1 cellular context compared by ENCODE assay signal in genomic region chr6:113858605-113859348, GRCh38.
A peak's percentile ranks its signal among the peaks of the same experiment; 100 is the strongest.
TF ChIP-seq lines count a peak whose summit lies in the region.

No MANE protein-coding gene starts in this region.

TF ChIP-seq in HEK293, 187 proteins besides CTCF, POLR2A, EP300 and RAD21 (continued from another document and continues in another):
- TF ChIP-seq ZXDB (tag by site-specific recombination; IDR thresholded peaks at IDR 0.05) (peak; percentile 99), ZNF654 (tag by site-specific recombination; IDR thresholded peaks at IDR 0.05; ENCODE audit: low read depth) (peak; percentile 58), GLIS2 (tag by site-specific recombination; IDR thresholded peaks at IDR 0.05) (no peak; the same call in 1 of the 2 replicates), ZNF362 (tag by site-specific recombination; IDR thresholded peaks at IDR 0.05) (no peak), ZNF37A (tag by site-specific recombination; IDR thresholded peaks at IDR 0.05) (0 out of 2 replicates have a peak, but pooled peaks have one; percentile 32), ZBTB17 (tag by site-specific recombination; IDR thresholded peaks at IDR 0.05) (peak; percentile 71), ZBTB8A (tag by site-specific recombination; IDR thresholded peaks at IDR 0.05) (peak; percentile 99), ZNF549 (tag by site-specific recombination; IDR thresholded peaks at IDR 0.05) (peak; percentile 55; the same call in 1 of the 2 replicates), ZNF548 (tag by site-specific recombination; IDR thresholded peaks at IDR 0.05) (no peak), ZFP3 (tag by site-specific recombination; IDR thresholded peaks at IDR 0.05; ENCODE audit: low read depth) (no peak), PRDM10 (tag by site-specific recombination; IDR thresholded peaks at IDR 0.05) (peak; percentile 99), HOXC10 (CRISPR knock-in tag; IDR thresholded peaks at IDR 0.05) (0 out of 2 replicates have a peak, but pooled peaks have one; percentile 60), ZSCAN4 (tag by site-specific recombination; IDR thresholded peaks at IDR 0.05) (no peak), GLIS1 (tag by site-specific recombination; IDR thresholded peaks at IDR 0.05) (peak; percentile 54; the same call in 1 of the 2 replicates), ZNF2 (tag by site-specific recombination; IDR thresholded peaks at IDR 0.05) (peak; percentile 39; the same call in 1 of the 2 replicates), SP7 (tag by site-specific recombination; IDR thresholded peaks at IDR 0.05) (peak; percentile 76; the same call in 1 of the 2 replicates), ZSCAN30 (tag by site-specific recombination; IDR thresholded peaks at IDR 0.05) (peak; percentile 93), ZNF449 (tag by site-specific recombination; IDR thresholded peaks at IDR 0.05) (peak; percentile 99), OSR2 (tag by site-specific recombination; IDR thresholded peaks at IDR 0.05) (no peak), HIC1 (tag by site-specific recombination; IDR thresholded peaks at IDR 0.05) (peak; percentile 89), ZNF394 (tag by site-specific recombination; IDR thresholded peaks at IDR 0.05; ENCODE audit: borderline replicate concordance) (no peak; the same call in 1 of the 2 replicates), SP3 (tag by site-specific recombination; IDR thresholded peaks at IDR 0.05) (peak; percentile 58), KLF9 (tag by site-specific recombination; IDR thresholded peaks at IDR 0.05; ENCODE audit: low read depth) (peak; percentile 94), ZNF571 (tag by site-specific recombination; IDR thresholded peaks at IDR 0.05) (no peak), ZNF239 (tag by site-specific recombination; IDR thresholded peaks at IDR 0.05) (no peak), BCL6B (tag by site-specific recombination; IDR thresholded peaks at IDR 0.05) (peak; percentile 20; the same call in 1 of the 2 replicates), ZNF555 (tag by site-specific recombination; conservative IDR thresholded peaks at IDR 0.05) (no peak), ZNF600 (tag by site-specific recombination; IDR thresholded peaks at IDR 0.05) (peak; percentile 8), ZNF513 (tag by site-specific recombination; IDR thresholded peaks at IDR 0.05) (0 out of 2 replicates have a peak, but pooled peaks have one; percentile 27), ZNF629 (tag by site-specific recombination; IDR thresholded peaks at IDR 0.05) (peak; percentile 31; the same call in 1 of the 2 replicates), ZNF335 (tag by site-specific recombination; conservative IDR thresholded peaks at IDR 0.05) (peak; percentile 80), ZNF624 (tag by site-specific recombination; IDR thresholded peaks at IDR 0.05) (no peak), ZNF211 (tag by site-specific recombination; IDR thresholded peaks at IDR 0.05; ENCODE audit: low read depth) (no peak), ZNF184 (tag by site-specific recombination; IDR thresholded peaks at IDR 0.05) (0 out of 2 replicates have a peak, but pooled peaks have one; percentile 52), FEZF1 (tag by site-specific recombination; IDR thresholded peaks at IDR 0.05) (peak; percentile 48; the same call in 1 of the 2 replicates), AEBP2 (tag by site-specific recombination; IDR thresholded peaks at IDR 0.05; ENCODE audit: borderline replicate concordance) (no peak), ZNF76 (tag by site-specific recombination; IDR thresholded peaks at IDR 0.05; ENCODE audit: borderline replicate concordance, low read depth) (0 out of 2 replicates have a peak, but pooled peaks have one; percentile 5), KLF8 (tag by site-specific recombination; IDR thresholded peaks at IDR 0.05) (peak; percentile 92), ZNF324 (tag by site-specific recombination; IDR thresholded peaks at IDR 0.05) (peak; percentile 27; the same call in 1 of the 2 replicates), ZNF10 (tag by site-specific recombination; IDR thresholded peaks at IDR 0.05) (0 out of 2 replicates have a peak, but pooled peaks have one; percentile 43), KLF7 (tag by site-specific recombination; IDR thresholded peaks at IDR 0.05; ENCODE audit: borderline replicate concordance) (peak; percentile 91), ZNF677 (tag by site-specific recombination; IDR thresholded peaks at IDR 0.05) (0 out of 2 replicates have a peak, but pooled peaks have one; percentile 17), ZEB2 (tag by site-specific recombination; IDR thresholded peaks at IDR 0.05) (peak; percentile 86; the same call in 1 of the 2 replicates), ZBTB11 (tag by site-specific recombination; conservative IDR thresholded peaks at IDR 0.05; ENCODE audit: low read depth) (no peak), ZNF404 (tag by site-specific recombination; IDR thresholded peaks at IDR 0.05) (no peak)
